28 cellular contexts compared by ENCODE assay signal in the genomic region with DNA sequence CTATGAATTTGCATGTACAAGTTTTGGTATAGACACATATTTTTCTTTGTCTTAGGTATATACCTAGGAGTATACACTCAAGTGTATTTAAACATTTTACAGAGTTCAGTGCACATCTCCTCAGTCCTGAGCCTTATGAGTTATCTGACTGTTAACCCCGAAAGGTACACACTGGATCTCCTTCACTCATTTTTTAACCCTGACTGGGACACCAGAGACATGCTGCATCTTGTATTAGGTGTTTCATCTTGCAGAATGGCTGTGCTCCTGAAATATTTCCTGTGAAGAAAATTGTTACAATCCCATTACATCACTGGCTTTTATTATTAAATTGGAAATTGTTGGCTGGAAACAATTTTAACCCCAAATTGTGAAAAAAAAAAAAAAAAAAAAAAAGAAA. TPM values are rescaled to one million over a fixed set of nuclear protein-coding genes. Genes with fewer than 3 reads are reported as not detected.
DNase-seq lines count a peak whose midpoint lies in the region; ATAC-seq, FAIRE-seq and TF ChIP-seq lines count a peak whose summit lies in the region.
"Had no signal": no experiment of that assay in that cellular context is flagged by ENCODE, and none has a peak within 500 bp of the region (broad histone marks: within the 10 kb centered on the region; RNA-seq: fewer than 3 reads in every experiment).

No MANE protein-coding gene starts in this region.

- no peak overlapping the region for H3K23ac ChIP-seq in neuronal stem cell (ENCODE audit: low read depth, low read length, poor library complexity)

- no peak overlapping the region for H3K18ac ChIP-seq in neuronal stem cell (ENCODE audit: low read length)

- H2AFZ ChIP-seq in GM23248, result no peak overlapping the region
- H2AFZ ChIP-seq in neuronal stem cell (ENCODE audit: low read length), result no peak overlapping the region

- no peak overlapping the region for H4K8ac ChIP-seq in neuronal stem cell (ENCODE audit: low read depth, low read length)

- DNase-seq in GM23248 (no peak), epithelial cell of esophagus (ENCODE audit: low read depth) (peak; percentile 93), neuronal stem cell (ENCODE audit: low spot score) (no peak), NCI-H2227 treated with DMSO at 0.1 percent for 48 hours (lab: John Stamatoyannopoulos, UW) (no peak)
- DNase-seq: 8988T; ACHN; BE2C; CD8-positive, alpha-beta memory T cell; DMS 273 treated with DMSO at 0.1 percent for 48 hours; DMS79 treated with DMSO at 0.1 percent for 48 hours; GF-D8; Kasumi-1; NCI-H1105 treated with DMSO at 0.1 percent for 48 hours; NCI-H2029; NCI-H446 treated with DMSO at 0.1 percent for 48 hours; NCI-H526; NK-92 treated with Interleukin-12 subunit alpha and Interleukin-12 subunit beta, amount 100 ng/mL, for 24 hours; PC-3; SHP77 had no signal

- 93 to 100% methylated on average over 1 of the region's 1 CpG for WGBS in GM23248 (ENCODE audit: low coverage in 1 of 2, low lambda C conversion rate in 2 of 2, missing lambda C conversion rate in 2 of 2), 2 experiments
- no CpG with 5 or more reads among the region's 1 CpG for WGBS in neuronal stem cell (ENCODE audit: extremely low coverage in 2 of 2, insufficient read length in 2 of 2, insufficient replicate concordance in 1 of 2), 2 donors

- in situ Hi-C loops in GM23248 (cut with MboI), result no loop called here

- no peak overlapping the region for H2AK5ac ChIP-seq in neuronal stem cell (ENCODE audit: low read depth, low read length)

- H3K27ac ChIP-seq in GM23248 (0 out of 2 replicates have a peak overlapping the region, but pooled peaks have one; percentile 70), stomach smooth muscle (ENCODE audit: low read length) (peak overlapping the region; percentile 99), neuronal stem cell (replicated peaks; ENCODE audit: low read length) (no peak overlapping the region)

- no peaks in the 10 kb centered on the region for H3K27me3 ChIP-seq in GM23248 (replicated peaks; ENCODE audit: insufficient read depth)
- H3K27me3 ChIP-seq in stomach smooth muscle (ENCODE audit: control insufficient read depth in 1 of 2, insufficient read depth in 2 of 2, low read length in 2 of 2), result no peaks in the 10 kb centered on the region
- peaks cover 0 to 9% (median 2%) of the 10 kb centered on the region in 3 experiments for H3K27me3 ChIP-seq in neuronal stem cell (ENCODE audit: control insufficient read depth in 3 of 3, insufficient read depth in 3 of 3, low read depth in 1 of 3, low read length in 3 of 3)
- H3K27me3 ChIP-seq: BE2C had no signal

- H3F3A ChIP-seq in GM23248 (ENCODE audit: insufficient read depth), result peaks cover 30% of the 10 kb centered on the region

- H4K91ac ChIP-seq in neuronal stem cell (ENCODE audit: low read depth, low read length, poor library complexity), result no peak overlapping the region

- H3K9ac ChIP-seq in GM23248, result no peak overlapping the region
- peak overlapping the region in 1 of 2 donors; percentile 29 for H3K9ac ChIP-seq in stomach smooth muscle (ENCODE audit: low read length in 2 of 2)
- H3K9ac ChIP-seq in neuronal stem cell (ENCODE audit: low read depth, low read length, poor library complexity), result no peak overlapping the region

- no peaks in the 10 kb centered on the region for H3K79me1 ChIP-seq in neuronal stem cell (ENCODE audit: low read depth, low read length)

- H3K4ac ChIP-seq in neuronal stem cell (ENCODE audit: low read length), result no peak overlapping the region

- H3K14ac ChIP-seq in neuronal stem cell (ENCODE audit: low read length), result no peak overlapping the region

- H2BK12ac ChIP-seq in neuronal stem cell (ENCODE audit: low read length), result no peak overlapping the region

- no peaks in the 10 kb centered on the region for H3K9me3 ChIP-seq in GM23248 (ENCODE audit: low read depth)
- H3K9me3 ChIP-seq in stomach smooth muscle (ENCODE audit: control insufficient read depth in 2 of 2, low read length in 2 of 2), result peaks cover 0 to 3% of the 10 kb centered on the region in 2 donors
- H3K9me3 ChIP-seq in neuronal stem cell (replicated peaks in 1 of 2; ENCODE audit: control insufficient read depth in 2 of 2, insufficient read depth in 1 of 2, low read depth in 1 of 2, low read length in 2 of 2), result no peaks in the 10 kb centered on the region
- H3K9me3 ChIP-seq: BE2C had no signal

- H3K36me3 ChIP-seq in GM23248 (ENCODE audit: low read depth), result peaks cover 12% of the 10 kb centered on the region
- peaks cover 0 to 3% of the 10 kb centered on the region in 2 donors for H3K36me3 ChIP-seq in stomach smooth muscle (ENCODE audit: control insufficient read depth in 2 of 2, insufficient read depth in 2 of 2, low read length in 2 of 2)
- H3K36me3 ChIP-seq in neuronal stem cell (replicated peaks in 1 of 2; ENCODE audit: control insufficient read depth in 2 of 2, insufficient read depth in 2 of 2, low read length in 2 of 2), result no peaks in the 10 kb centered on the region
- H3K36me3 ChIP-seq: BE2C had no signal

- H3K4me3 ChIP-seq in GM23248 (no peak overlapping the region), epithelial cell of esophagus (ENCODE audit: low read length) (no peak overlapping the region), stomach smooth muscle (ENCODE audit: low read length in 2 of 2) (no peak overlapping the region), neuronal stem cell (ENCODE audit: low read length in 2 of 2) (no peak overlapping the region)
- H3K4me3 ChIP-seq: K562 had no signal

- H2BK5ac ChIP-seq in neuronal stem cell (ENCODE audit: low read length), result no peak overlapping the region

- FAIRE-seq in islet of Langerhans (lab: Jason Lieb, UNC), result peak; percentile 55
- FAIRE-seq: GM12892, GM19239, H54, HTR-8/SVneo, K562 had no signal

- H2BK120ac ChIP-seq in neuronal stem cell (ENCODE audit: low read depth, low read length), result no peak overlapping the region

- peaks cover 12% of the 10 kb centered on the region; the same call in 1 of the 2 replicates for H4K20me1 ChIP-seq in GM23248 (ENCODE audit: insufficient read depth)

- H2BK15ac ChIP-seq in neuronal stem cell (ENCODE audit: low read length), result no peak overlapping the region

- no peak for TF ChIP-seq CTCF in epithelial cell of esophagus (IDR thresholded peaks at IDR 0.05; ENCODE audit: insufficient read depth, low read depth, low read length, missing control alignments)

- no peak for ATAC-seq in HG03095 (IDR thresholded peaks at IDR 0.05; ENCODE audit: unreplicated experiment)
- ATAC-seq: K562, PC-3 had no signal

- H3K79me2 ChIP-seq in GM23248 (ENCODE audit: insufficient read depth), result peaks cover 100% of the 10 kb centered on the region

- H3K4me1 ChIP-seq in GM23248 (ENCODE audit: insufficient read depth) (peaks cover 38% of the 10 kb centered on the region), stomach smooth muscle (ENCODE audit: control insufficient read depth, insufficient read depth, low read length) (peaks cover 52% of the 10 kb centered on the region), neuronal stem cell (ENCODE audit: control insufficient read depth in 2 of 2, insufficient read depth in 1 of 2, low read depth in 1 of 2, low read length in 2 of 2) (peaks cover 0 to 3% of the 10 kb centered on the region in 2 donors)

- H3K4me2 ChIP-seq in GM23248 (ENCODE audit: unreplicated experiment) (no peak overlapping the region), neuronal stem cell (ENCODE audit: insufficient read depth, low read length, poor library complexity, severe bottlenecking) (no peak overlapping the region)

- H3K9me2 ChIP-seq in GM23248 (ENCODE audit: insufficient read depth), result no peaks in the 10 kb centered on the region

RNA-seq across cellular contexts. Expression of gene PARVA, which starts 15.3 kb away (rescaled TPM):
- 84.0 and 87.9 TPM in 2 replicates for total RNA-seq in GM23248 (2014; rRNA removed; shearing (Covaris generic))
- 121 and 127 TPM in 2 replicates for polyA plus RNA-seq in GM23248 (2016; fragmentation: Nextera tagmentation; extraction: Ambion mirVana)
- polyA plus RNA-seq in neuronal stem cell (2013, experiment 1 of 2), result 15.6 TPM
- 15.7 TPM for polyA plus RNA-seq in neuronal stem cell (2013, experiment 2 of 2)
- polyA plus RNA-seq: CD14-positive monocyte, K562 had no signal
